Comparison of ENCODE assay signal across 16 cellular contexts in the genomic region with DNA sequence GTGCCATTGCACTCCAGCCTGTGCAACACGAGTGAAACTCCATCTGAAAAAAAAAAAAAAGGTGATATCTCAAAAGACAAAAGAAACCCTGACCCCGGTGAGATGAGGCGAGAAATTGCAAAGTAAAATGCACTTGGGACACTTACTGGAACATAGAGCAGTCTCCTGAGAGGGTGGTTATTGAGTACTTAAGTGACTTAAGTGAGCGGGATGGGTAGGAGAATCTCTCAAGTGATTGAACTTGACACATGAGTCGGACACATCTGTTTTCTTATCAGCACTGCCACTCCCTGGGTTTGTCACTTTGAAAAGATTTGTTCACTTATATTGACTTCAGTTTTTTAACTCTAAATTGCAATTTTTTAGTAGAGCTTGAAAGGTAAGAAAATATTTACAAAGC. TPM values are rescaled to one million over a fixed set of nuclear protein-coding genes. Genes with fewer than 3 reads are reported as not detected.
A peak's percentile ranks its signal among the peaks of the same experiment; 100 is the strongest.
DNase-seq lines count a peak whose midpoint lies in the region; TF ChIP-seq lines count a peak whose summit lies in the region.
"Had no signal": no experiment of that assay in that cellular context is flagged by ENCODE, and none has a peak within 500 bp of the region (broad histone marks: within the 10 kb centered on the region; RNA-seq: fewer than 3 reads in every experiment).

No MANE protein-coding gene starts in this region.

- TF ChIP-seq CTCF in mesothelial cell of epicardium (IDR thresholded peaks at IDR 0.05; ENCODE audit: unreplicated experiment), result no peak

- DNase-seq in activated naive CD4-positive, alpha-beta T cell treated with anti-CD3 and anti-CD28 coated beads for 36 hours, result no peak
- DNase-seq in activated naive CD4-positive, alpha-beta T cell (lab: John Stamatoyannopoulos, UW), result no peak
- DNase-seq in SK-N-DZ (ENCODE audit: low spot score) (peak; percentile 53), mesothelial cell of epicardium (ENCODE audit: low spot score in 2 of 2, unreplicated experiment in 2 of 2) (no peak), erythroblast (lab: John Stamatoyannopoulos, UW) (no peak), COR-L47 (lab: John Stamatoyannopoulos, UW) (no peak), Ammon's horn (ENCODE audit: low spot score) (no peak)
- DNase-seq: ACHN; activated T-cell treated with anti-CD3 and anti-CD28 coated beads, Interleukin-2, amount 50 U/mL, for 1 hour; foreskin keratinocyte; HCEC 1CT; heart right ventricle; NCI-H1105 treated with DMSO at 0.1 percent for 48 hours; NCI-H2081; NCI-H774 had no signal

- intact Hi-C loops in activated naive CD4-positive, alpha-beta T cell treated with anti-CD3 and anti-CD28 coated beads for 36 hours (cut with micrococcal nuclease), result loop anchor here (5.0 to 10.0 kb wide), 4 partner anchors 74 to 426 kb away; a partner anchor contains a TSS

- H3K27ac Mint-ChIP-seq in activated naive CD4-positive, alpha-beta T cell treated with anti-CD3 and anti-CD28 coated beads for 36 hours, result peak overlapping the region; percentile 24
- no peak overlapping the region for H3K27ac Mint-ChIP-seq in mesothelial cell of epicardium
- H3K27ac Mint-ChIP-seq: stimulated activated naive CD8-positive, alpha-beta T cell treated with anti-CD3 and anti-CD28 coated beads, Interleukin-15, Interleukin-2, amounts not matched to agents 100 ng/mL and 50 ng/mL, for 24 hours had no signal

- no peak overlapping the region for H3K4me3 Mint-ChIP-seq in activated naive CD4-positive, alpha-beta T cell treated with anti-CD3 and anti-CD28 coated beads for 36 hours
- peak overlapping the region; percentile 30 for H3K4me3 Mint-ChIP-seq in mesothelial cell of epicardium
- H3K4me3 Mint-ChIP-seq: stimulated activated naive CD8-positive, alpha-beta T cell treated with anti-CD3 and anti-CD28 coated beads, Interleukin-15, Interleukin-2, amounts not matched to agents 100 ng/mL and 50 ng/mL, for 24 hours had no signal

- peaks cover 44% of the 10 kb centered on the region for H3K36me3 Mint-ChIP-seq in activated naive CD4-positive, alpha-beta T cell treated with anti-CD3 and anti-CD28 coated beads for 36 hours (ENCODE audit: low read depth)
- H3K36me3 Mint-ChIP-seq in mesothelial cell of epicardium, result peaks cover 41% of the 10 kb centered on the region

- H3K4me1 Mint-ChIP-seq in activated naive CD4-positive, alpha-beta T cell treated with anti-CD3 and anti-CD28 coated beads for 36 hours (ENCODE audit: low read depth), result peaks cover 30% of the 10 kb centered on the region
- peaks cover 22% of the 10 kb centered on the region for H3K4me1 Mint-ChIP-seq in mesothelial cell of epicardium

- H3K27me3 Mint-ChIP-seq in activated naive CD4-positive, alpha-beta T cell treated with anti-CD3 and anti-CD28 coated beads for 36 hours (ENCODE audit: low read depth), result no peaks in the 10 kb centered on the region
- H3K27me3 Mint-ChIP-seq in mesothelial cell of epicardium (ENCODE audit: low read depth), result no peaks in the 10 kb centered on the region
- H3K27me3 Mint-ChIP-seq: stimulated activated naive CD8-positive, alpha-beta T cell treated with anti-CD3 and anti-CD28 coated beads, Interleukin-15, Interleukin-2, amounts not matched to agents 100 ng/mL and 50 ng/mL, for 24 hours had no signal

- no peak for TF ChIP-seq POLR2A in erythroblast (IDR thresholded peaks at IDR 0.05; ENCODE audit: low read length)

- peaks cover 11% of the 10 kb centered on the region for H3K9me3 Mint-ChIP-seq in activated naive CD4-positive, alpha-beta T cell treated with anti-CD3 and anti-CD28 coated beads for 36 hours
- peaks cover 19% of the 10 kb centered on the region for H3K9me3 Mint-ChIP-seq in mesothelial cell of epicardium

- CTCF ChIA-PET in activated naive CD4-positive, alpha-beta T cell treated with anti-CD3 and anti-CD28 coated beads for 36 hours (lab: Charles Lee), result no interaction called here

RNA-seq across cellular contexts. Expression of a gene that starts 2.8 kb away (rescaled TPM):
- 10 to 100 TPM; 10.2 TPM for total RNA-seq in activated naive CD4-positive, alpha-beta T cell treated with anti-CD3 and anti-CD28 coated beads for 36 hours
- polyA plus RNA-seq in SK-N-DZ (2014; cell fraction: cytosol; rRNA removed), result 9.8 and 13.1 TPM in 2 replicates
- polyA plus RNA-seq in SK-N-DZ (2014; cell fraction: nucleus; rRNA removed), result 4.8 and 6.4 TPM in 2 replicates
- total RNA-seq in mesothelial cell of epicardium, result 20.4 to 21.2 TPM (median 21.1 TPM) in 3 replicates
